ENCODE assay signal across 8 cellular contexts in genomic region chr2:156333951-156334495, GRCh38. TPM values are rescaled to one million over a fixed set of nuclear protein-coding genes. Genes with fewer than 3 reads are reported as not detected.
A peak's percentile ranks its signal among the peaks of the same experiment; 100 is the strongest.
DNase-seq lines count a peak whose midpoint lies in the region; ATAC-seq and TF ChIP-seq lines count a peak whose summit lies in the region.

No MANE protein-coding gene starts in this region.

- no peak for TF ChIP-seq CTCF in HCT116 (IDR thresholded peaks at IDR 0.05 in 2 of 3, conservative IDR thresholded peaks at IDR 0.05 in 1 of 3; ENCODE audit: borderline replicate concordance in 1 of 3, insufficient read depth in 1 of 3, low read depth in 2 of 3, low read length in 2 of 3)
- peak; percentile 17 for TF ChIP-seq CTCF in endodermal cell (conservative IDR thresholded peaks at IDR 0.05)

- H3K9me3 ChIP-seq in HCT116 (ENCODE audit: control insufficient read depth in 1 of 2, insufficient read depth in 1 of 2, low read depth in 1 of 2, low read length in 2 of 2) (no peaks in the 10 kb centered on the region), endodermal cell (ENCODE audit: control insufficient read depth, low read length) (no peaks in the 10 kb centered on the region), mononuclear cell (ENCODE audit: low read depth, low read length) (no peaks in the 10 kb centered on the region)

- peak; percentile 24 for ATAC-seq in HCT116

- H3K4me3 Mint-ChIP-seq in activated CD4-positive, alpha-beta T cell treated with anti-CD3 and anti-CD28 coated beads, Interleukin-2, amount 10 ng/mL, durations not matched to agents 7 days and 5 days: peak overlapping the region; percentile 88
- H3K4me3 Mint-ChIP-seq in endodermal cell: peak overlapping the region; percentile 79

- peaks cover 51% of the 10 kb centered on the region for H3K4me1 Mint-ChIP-seq in activated CD4-positive, alpha-beta T cell treated with anti-CD3 and anti-CD28 coated beads, Interleukin-2, amount 10 ng/mL, durations not matched to agents 7 days and 5 days
- peaks cover 22% of the 10 kb centered on the region for H3K4me1 Mint-ChIP-seq in endodermal cell

- WGBS in endodermal cell (ENCODE audit: insufficient coverage in 1 of 2, insufficient read length in 1 of 2), 2 experiments: 0% methylated on average over 6 to 48 of the region's 48 CpGs

- H3K9me3 Mint-ChIP-seq in activated CD4-positive, alpha-beta T cell treated with anti-CD3 and anti-CD28 coated beads, Interleukin-2, amount 10 ng/mL, durations not matched to agents 7 days and 5 days: no peaks in the 10 kb centered on the region
- H3K9me3 Mint-ChIP-seq in endodermal cell: no peaks in the 10 kb centered on the region

- TF ChIP-seq RAD21 in HCT116 (IDR thresholded peaks at IDR 0.05; ENCODE audit: low read depth): no peak

- no peaks in the 10 kb centered on the region for H3K27me3 ChIP-seq in HCT116 (ENCODE audit: insufficient read depth, low read length)
- peaks cover 30% of the 10 kb centered on the region for H3K27me3 ChIP-seq in endodermal cell (ENCODE audit: control insufficient read depth, insufficient read depth, low read length, poor library complexity, severe bottlenecking)
- H3K27me3 ChIP-seq in mononuclear cell (ENCODE audit: insufficient read depth, low read length): peaks cover 30% of the 10 kb centered on the region

- CTCF ChIA-PET in HCT116 (lab: Charles Lee): interaction anchor here (0.6 to 2.1 kb wide), 9 partner anchors 11 to 957 kb away, joined by 3 to 14 read pairs (median 4); no protein-coding TSS in a partner anchor
- CTCF ChIA-PET in activated CD4-positive, alpha-beta T cell treated with anti-CD3 and anti-CD28 coated beads, Interleukin-2, amount 10 ng/mL, durations not matched to agents 7 days and 5 days (lab: Charles Lee): interaction anchor here (0.7 to 2.4 kb wide), 12 partner anchors 9 to 253 kb away, joined by 3 to 12 read pairs (median 6); partner anchors contain the start of gene GPD2

- no peaks in the 10 kb centered on the region for H4K20me1 ChIP-seq in HCT116 (ENCODE audit: insufficient read depth)

- H3K27me3 Mint-ChIP-seq in activated CD4-positive, alpha-beta T cell treated with anti-CD3 and anti-CD28 coated beads, Interleukin-2, amount 10 ng/mL, durations not matched to agents 7 days and 5 days: peaks cover 26% of the 10 kb centered on the region
- peaks cover 35% of the 10 kb centered on the region for H3K27me3 Mint-ChIP-seq in endodermal cell (ENCODE audit: insufficient read depth)

- peaks cover 35% of the 10 kb centered on the region for H3K79me2 ChIP-seq in HCT116 (ENCODE audit: insufficient read depth, low read length)

- peaks cover 4% of the 10 kb centered on the region for H3K36me3 Mint-ChIP-seq in activated CD4-positive, alpha-beta T cell treated with anti-CD3 and anti-CD28 coated beads, Interleukin-2, amount 10 ng/mL, durations not matched to agents 7 days and 5 days (ENCODE audit: low read depth)
- no peaks in the 10 kb centered on the region for H3K36me3 Mint-ChIP-seq in endodermal cell (ENCODE audit: low read depth)

- H3K27ac ChIP-seq in HCT116 (ENCODE audit: low read depth, low read length) (peak overlapping the region; percentile 97), endodermal cell (ENCODE audit: low read depth, low read length) (no peak overlapping the region)

- peak overlapping the region; percentile 91 for H3K27ac Mint-ChIP-seq in activated CD4-positive, alpha-beta T cell treated with anti-CD3 and anti-CD28 coated beads, Interleukin-2, amount 10 ng/mL, durations not matched to agents 7 days and 5 days
- peak overlapping the region; percentile 89 for H3K27ac Mint-ChIP-seq in endodermal cell

- H3K9ac ChIP-seq in HCT116 (ENCODE audit: low read length) (peak overlapping the region; percentile 96), endodermal cell (ENCODE audit: extremely low read depth, low read length, poor library complexity, severe bottlenecking) (peak overlapping the region; percentile 55)

- BruUV-seq in HCT116 (replicated peaks; lab: Mats Ljungman, UMichigan): no TSS peak

- RAD21 ChIA-PET in HCT116 (lab: Charles Lee; ENCODE audit: low non-redundant PET in 1 of 2, low total read pairs in 2 of 2, uncharacterized antibody in 2 of 2, unreplicated experiment in 2 of 2): interaction anchor here in 1 of 2 experiments (0.9 to 1.5 kb wide), 2 partner anchors 9 to 860 kb away, joined by 3 to 5 read pairs; no protein-coding TSS in a partner anchor

- H3K4me3 ChIP-seq in HCT116 (replicated peaks in 1 of 2; ENCODE audit: low read depth in 1 of 2, low read length in 2 of 2): peak overlapping the region; percentile 92 to 97
- H3K4me3 ChIP-seq in endodermal cell (ENCODE audit: low read length): peak overlapping the region; percentile 91
- H3K4me3 ChIP-seq in mononuclear cell (ENCODE audit: low read length): peak overlapping the region; percentile 83

- H2AFZ ChIP-seq in HCT116 (ENCODE audit: low read depth, low read length, poor library complexity, severe bottlenecking): no peak overlapping the region

- DNase-seq in SIG-M5 treated with dmso at 0.1 percent for 504 hours (lab: John Stamatoyannopoulos, UW; ENCODE audit: unreplicated experiment): peak; percentile 87
- no peak for DNase-seq in SIG-M5 (lab: John Stamatoyannopoulos, UW)
- no peak for DNase-seq in HCT116 (ENCODE audit: low read depth, low spot score)
- DNase-seq in NAMALWA (ENCODE audit: low spot score): peak; percentile 75
- peak; percentile 55 for DNase-seq in activated CD4-positive, alpha-beta T cell treated with anti-CD3 and anti-CD28 coated beads, Interleukin-2, amount 10 ng/mL, durations not matched to agents 7 days and 5 days
- DNase-seq in endodermal cell: peak; percentile 90
- peak; percentile 61 for DNase-seq in superior temporal gyrus (ENCODE audit: extremely low spot score)

- H3K4me2 ChIP-seq in HCT116 (ENCODE audit: low read length): peak overlapping the region; percentile 99

- POLR2A ChIA-PET in HCT116 (lab: Charles Lee): interaction anchor here (0.7 to 2.0 kb wide), 10 partner anchors 9 to 617 kb away, joined by 3 to 9 read pairs (median 4); no protein-coding TSS in a partner anchor
- POLR2A ChIA-PET in activated CD4-positive, alpha-beta T cell treated with anti-CD3 and anti-CD28 coated beads, Interleukin-2, amount 10 ng/mL, durations not matched to agents 7 days and 5 days (lab: Charles Lee): interaction anchor here (0.6 to 1.3 kb wide), 4 partner anchors 8 to 998 kb away, joined by 3 to 6 read pairs (median 3); no protein-coding TSS in a partner anchor

- no peaks in the 10 kb centered on the region for H3K9me2 ChIP-seq in HCT116 (ENCODE audit: insufficient read depth)

- H3K4me1 ChIP-seq in HCT116 (ENCODE audit: control insufficient read depth in 1 of 2, insufficient read depth in 2 of 2, low read length in 2 of 2) (peaks cover 38 to 57% of the 10 kb centered on the region in 2 experiments), endodermal cell (ENCODE audit: control insufficient read depth, insufficient read depth, low read length) (no peaks in the 10 kb centered on the region), mononuclear cell (ENCODE audit: insufficient read depth, low read length) (peaks cover 48% of the 10 kb centered on the region)

- intact Hi-C loops in HCT116 (cut with micrococcal nuclease): loop anchor here (2.0 to 10.0 kb wide), 5 partner anchors 103 to 959 kb away; partner anchors contain the start of gene GPD2

- H3K36me3 ChIP-seq in HCT116 (ENCODE audit: control insufficient read depth in 1 of 2, insufficient read depth in 2 of 2, low read length in 2 of 2) (peaks cover 0 to 8% of the 10 kb centered on the region in 2 experiments; a peak in 1 of 4 replicates), endodermal cell (ENCODE audit: control insufficient read depth, insufficient read depth, low read length) (no peaks in the 10 kb centered on the region)

- peak; percentile 1 for TF ChIP-seq POLR2A in HCT116 (IDR thresholded peaks at IDR 0.05; ENCODE audit: borderline replicate concordance, extremely low read depth, insufficient read depth, insufficient read length)

TF ChIP-seq in HCT116, 20 proteins besides CTCF, POLR2A, EP300 and RAD21:
- TF ChIP-seq YY1 (IDR thresholded peaks at IDR 0.05; ENCODE audit: extremely low read depth, insufficient replicate concordance, low read depth, low read length) (no peak), TCF7L2 (IDR thresholded peaks at IDR 0.05; ENCODE audit: borderline replicate concordance, extremely low read depth, insufficient read depth, insufficient read length) (peak; percentile 35), ELF1 (IDR thresholded peaks at IDR 0.05; ENCODE audit: borderline replicate concordance, low read depth) (no peak), ZFX (IDR thresholded peaks at IDR 0.05) (peak; percentile 32; the same call in 1 of the 2 replicates), EZH2phosphoT487 (IDR thresholded peaks at IDR 0.05; ENCODE audit: borderline replicate concordance) (no peak), CEBPB (IDR thresholded peaks at IDR 0.05; ENCODE audit: low read depth) (no peak), JUND (IDR thresholded peaks at IDR 0.05) (no peak), ZBTB33 (IDR thresholded peaks at IDR 0.05; ENCODE audit: extremely low read depth, insufficient replicate concordance, low read length) (no peak)

RNA-seq across cellular contexts. Expression of gene NR4A2, which starts 1.5 kb away (rescaled TPM):
- 17.9 TPM for total RNA-seq in HCT116 (2021; ENCODE audit: unreplicated experiment)
- polyA plus RNA-seq in HCT116 (2012): 27.2 and 107 TPM in 2 replicates
- total RNA-seq in activated CD4-positive, alpha-beta T cell treated with anti-CD3 and anti-CD28 coated beads, Interleukin-2, amount 10 ng/mL, durations not matched to agents 7 days and 5 days: 1 to 10 TPM; 1.2 to 1.7 TPM
- 1 to 10 TPM; 1.2 to 1.6 TPM for total RNA-seq in endodermal cell
- polyA plus RNA-seq in endodermal cell (2013, experiment 1 of 2): 2.3 TPM
- polyA plus RNA-seq in endodermal cell (2013, experiment 2 of 2): 1.5 TPM
- total RNA-seq in mononuclear cell: 83.3 TPM

Comparison
In these comparisons a context has a peak if more than half of its experiments do, and no peak if none do; other contexts are left out.
1. DNase-seq: peak in SIG-M5 treated with dmso at 0.1 percent for 504 hours (single experiment), NAMALWA (single experiment), activated CD4-positive, alpha-beta T cell treated with anti-CD3 and anti-CD28 coated beads, Interleukin-2, amount 10 ng/mL, durations not matched to agents 7 days and 5 days (single experiment), endodermal cell (single experiment) and superior temporal gyrus (single experiment); none in SIG-M5 (single experiment) and HCT116 (single experiment).
2. Peak in every context shown above with its lines, with median percentiles within 50 percentile points of each other: H3K4me3 ChIP-seq.